Comparison of ENCODE assay signal across 11 cellular contexts in the genomic region with DNA sequence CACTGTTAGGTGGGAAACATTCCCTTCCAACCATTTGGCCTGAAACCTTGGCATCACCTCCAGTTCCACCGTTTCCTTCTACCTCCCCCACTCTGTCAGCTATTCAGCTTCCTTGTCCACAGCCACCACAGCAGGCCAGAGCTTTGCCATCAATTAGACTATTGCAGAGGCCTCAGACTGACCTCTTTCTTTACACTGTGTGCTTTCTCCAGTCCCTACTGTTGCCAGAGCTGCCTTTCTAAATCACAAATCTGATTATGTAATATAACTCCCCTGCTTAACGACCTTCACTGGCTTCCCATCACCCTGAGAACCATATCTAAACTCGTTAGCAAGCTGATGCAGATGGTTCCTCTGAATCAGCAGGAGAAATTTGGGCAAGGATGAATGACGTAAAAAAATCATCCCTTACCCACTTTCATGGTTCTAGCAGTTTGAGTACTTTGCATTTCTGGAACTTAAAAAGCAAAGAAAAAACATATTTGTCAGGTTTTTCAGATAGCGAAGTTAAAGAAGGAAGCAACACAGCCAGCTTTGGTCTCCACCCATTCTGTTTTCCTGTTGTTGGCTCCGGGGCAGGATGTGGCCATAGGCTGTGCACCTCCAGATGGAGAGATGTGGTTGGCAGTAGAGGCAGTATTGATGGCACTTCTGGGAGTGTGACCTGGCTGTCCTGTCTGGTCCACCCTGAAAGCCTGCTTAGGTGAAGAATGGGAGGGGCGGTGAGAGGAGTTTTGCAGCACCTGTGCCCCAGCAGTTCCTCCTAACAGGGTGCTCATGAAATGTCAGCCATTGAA.
DNase-seq lines count a peak whose midpoint lies in the region; ATAC-seq lines count a peak whose summit lies in the region.
"Had no signal": no experiment of that assay in that cellular context is flagged by ENCODE, and none has a peak within 500 bp of the region (broad histone marks: within the 10 kb centered on the region; RNA-seq: fewer than 3 reads in every experiment).

No MANE protein-coding gene starts in this region.

- H3K27ac ChIP-seq in trophoblast cell (ENCODE audit: low read depth, low read length) = no peak overlapping the region
- H3K27ac ChIP-seq: esophagus muscularis mucosa, tibial artery had no signal

- H2BK120ac ChIP-seq in trophoblast cell (ENCODE audit: insufficient read depth, low read length, poor library complexity) = no peak overlapping the region

- H3K27me3 ChIP-seq in trophoblast cell (ENCODE audit: insufficient read depth, low read length) = no peaks in the 10 kb centered on the region
- H3K27me3 ChIP-seq: esophagus muscularis mucosa, tibial artery had no signal

- H3K9me3 ChIP-seq in trophoblast cell (ENCODE audit: insufficient read depth, low read depth, low read length) = no peaks in the 10 kb centered on the region
- H3K9me3 ChIP-seq: esophagus muscularis mucosa, tibial artery had no signal

- H3K4me1 ChIP-seq in trophoblast cell (ENCODE audit: control insufficient read depth in 1 of 2, insufficient read depth in 2 of 2, low read length in 2 of 2) = no peaks in the 10 kb centered on the region

- H3K36me3 ChIP-seq in trophoblast cell (ENCODE audit: control insufficient read depth in 1 of 2, insufficient read depth in 2 of 2, low read length in 2 of 2) = no peaks in the 10 kb centered on the region
- H3K36me3 ChIP-seq: esophagus muscularis mucosa, tibial artery had no signal

- ATAC-seq in GM18511 (IDR thresholded peaks at IDR 0.05; ENCODE audit: unreplicated experiment) = no peak

- H2AFZ ChIP-seq in trophoblast cell (ENCODE audit: insufficient read depth, low read length, poor library complexity) = no peak overlapping the region

- no peak overlapping the region for H2BK5ac ChIP-seq in trophoblast cell (ENCODE audit: low read depth, low read length, poor library complexity)

- H3K14ac ChIP-seq in trophoblast cell (ENCODE audit: low read length) = no peak overlapping the region

- no peaks in the 10 kb centered on the region for H3K79me1 ChIP-seq in trophoblast cell (ENCODE audit: low read length)

- no peak overlapping the region for H3K9ac ChIP-seq in trophoblast cell (ENCODE audit: low read length)

- no peak overlapping the region for H3K23ac ChIP-seq in trophoblast cell (ENCODE audit: low read length)

- H3K4ac ChIP-seq in trophoblast cell (ENCODE audit: low read depth, low read length) = no peak overlapping the region

- H3K18ac ChIP-seq in trophoblast cell (ENCODE audit: low read length) = no peak overlapping the region

- H2AK5ac ChIP-seq in trophoblast cell (ENCODE audit: low read length) = no peak overlapping the region

- peak; percentile 15 for DNase-seq in stimulated activated CD4-positive, alpha-beta T cell treated with anti-CD3 and anti-CD28 coated beads, Interleukin-12 subunit alpha, Interleukin-12 subunit beta, amount 100 ng/mL, for 4 hours
- DNase-seq in stimulated activated CD4-positive, alpha-beta T cell treated with anti-CD3 and anti-CD28 coated beads, Interleukin-2, amount 100 ng/mL, for 48 hours = no peak
- DNase-seq in activated CD8-positive, alpha-beta memory T cell treated with anti-CD3 and anti-CD28 coated beads, Interleukin-2, amount 50 U/mL, for 48 hours = peak; percentile 51
- peak; percentile 16 for DNase-seq in left kidney (ENCODE audit: low read depth, low spot score)
- no peak for DNase-seq in NCI-H1436 (lab: John Stamatoyannopoulos, UW)
- DNase-seq in trophoblast cell = no peak
- no peak for DNase-seq in KBM-7
- DNase-seq: H9, tibial artery had no signal

- H4K91ac ChIP-seq in trophoblast cell (ENCODE audit: low read depth, low read length) = no peak overlapping the region

- H3K4me2 ChIP-seq in trophoblast cell (ENCODE audit: low read length) = no peak overlapping the region

- H2BK12ac ChIP-seq in trophoblast cell (ENCODE audit: low read length) = no peak overlapping the region

- H3K79me2 ChIP-seq in trophoblast cell (ENCODE audit: control insufficient read depth, insufficient read depth, low read length, poor library complexity) = no peaks in the 10 kb centered on the region

- H4K8ac ChIP-seq in trophoblast cell (ENCODE audit: low read depth, low read length) = no peak overlapping the region

- in situ Hi-C loops in KBM-7 (cut with MboI; ENCODE audit: low pct_unique_long_range_greater_than_20kb, low sequenced_read_pairs) = no loop called here

- no peak overlapping the region for H4K12ac ChIP-seq in trophoblast cell (ENCODE audit: low read depth, low read length)

- H3K4me3 ChIP-seq in trophoblast cell (ENCODE audit: low read depth, low read length) = no peak overlapping the region
- H3K4me3 ChIP-seq: esophagus muscularis mucosa, tibial artery had no signal

- WGBS in trophoblast cell (ENCODE audit: extremely low coverage, insufficient coverage, insufficient read length) = no CpG with 5 or more reads among the region's 7 CpGs

Comparison
In these comparisons a context has a peak if more than half of its experiments do, and no peak if none do; other contexts are left out.
1. DNase-seq: peak in stimulated activated CD4-positive, alpha-beta T cell treated with anti-CD3 and anti-CD28 coated beads, Interleukin-12 subunit alpha, Interleukin-12 subunit beta, amount 100 ng/mL, for 4 hours (single experiment), activated CD8-positive, alpha-beta memory T cell treated with anti-CD3 and anti-CD28 coated beads, Interleukin-2, amount 50 U/mL, for 48 hours (single experiment) and left kidney (single experiment); none in stimulated activated CD4-positive, alpha-beta T cell treated with anti-CD3 and anti-CD28 coated beads, Interleukin-2, amount 100 ng/mL, for 48 hours (0 of 2), NCI-H1436 (single experiment), trophoblast cell (0 of 2) and KBM-7 (single experiment).